ENCODE assay signal across 1 cellular context in the genomic region with DNA sequence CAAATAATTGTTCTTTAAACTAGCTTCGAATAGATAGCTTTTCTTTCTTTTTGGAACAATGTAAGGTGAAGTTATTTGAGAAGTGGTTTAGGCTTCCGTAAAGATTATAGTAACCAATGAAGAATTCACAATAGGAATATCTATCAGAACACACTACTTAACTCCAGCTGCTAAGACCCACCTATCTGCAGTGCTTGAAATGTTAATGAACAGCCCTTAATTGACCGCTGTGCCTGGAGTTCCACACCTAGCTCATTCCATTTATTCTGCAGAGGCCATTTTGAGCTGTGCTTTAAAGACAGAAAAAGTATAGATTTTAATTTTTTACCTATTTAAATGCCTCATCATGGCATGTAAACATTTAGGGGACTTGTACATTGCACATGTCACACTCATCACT.
TF ChIP-seq lines count a peak whose summit lies in the region.

No MANE protein-coding gene starts in this region.

TF ChIP-seq in GM23338, 12 proteins besides CTCF, POLR2A, EP300 and RAD21 (continued from another document):
- no peak for TF ChIP-seq NANOG (IDR thresholded peaks at IDR 0.05; ENCODE audit: borderline replicate concordance)
